ENCODE assay signal across 18 cellular contexts in the genomic region with DNA sequence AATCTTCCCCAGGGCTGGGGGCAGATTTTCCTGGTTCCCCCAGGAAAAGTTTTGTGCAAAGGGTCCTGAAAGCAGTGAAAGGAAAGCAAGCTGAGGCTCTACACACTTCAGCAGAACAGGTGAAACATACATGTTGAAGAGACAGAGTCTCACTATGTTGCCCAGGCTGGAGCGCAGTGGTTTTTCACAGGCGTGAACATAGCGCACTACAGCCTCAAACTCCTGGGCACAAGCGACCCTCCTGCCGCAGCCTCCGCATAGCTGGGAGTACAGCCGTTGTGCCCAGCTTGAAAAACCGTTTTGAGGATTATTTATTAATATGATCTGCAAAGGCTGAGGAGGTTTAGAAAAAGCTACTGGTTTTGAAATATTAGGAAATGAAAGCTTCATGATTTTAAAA. TPM values are rescaled to one million over a fixed set of nuclear protein-coding genes. Genes with fewer than 3 reads are reported as not detected.
DNase-seq lines count a peak whose midpoint lies in the region; ATAC-seq, FAIRE-seq and TF ChIP-seq lines count a peak whose summit lies in the region.
"Had no signal": no experiment of that assay in that cellular context is flagged by ENCODE, and none has a peak within 500 bp of the region (broad histone marks: within the 10 kb centered on the region; RNA-seq: fewer than 3 reads in every experiment).

No MANE protein-coding gene starts in this region.

- H3K36me3 Mint-ChIP-seq in CD4-positive, alpha-beta T cell (ENCODE audit: low read depth) = no peaks in the 10 kb centered on the region

- intact Hi-C loops in OCI-LY7 (cut with micrococcal nuclease; ENCODE audit: unreplicated experiment) (loop anchor here (10.0 kb wide), 2 partner anchors 597 to 667 kb away; no protein-coding TSS in a partner anchor), GM12878 (cut with micrococcal nuclease; ENCODE audit: unreplicated experiment) (loop anchor here (10.0 kb wide), 1 partner anchor 503 kb away; a partner anchor contains a TSS), esophagus muscularis mucosa (cut with DNase I) (no loop called here)
- intact Hi-C loops in CD4-positive, alpha-beta T cell (cut with DNase I, micrococcal nuclease) = no loop called here

- TF ChIP-seq RAD21 in GM12878 (IDR thresholded peaks at IDR 0.05; ENCODE audit: insufficient read depth, low read depth, low read length) = no peak

- no TSS peak for BruUV-seq in OCI-LY7 (replicated peaks; lab: Mats Ljungman, UMichigan)
- BruUV-seq in GM12878 (replicated peaks; lab: Mats Ljungman, UMichigan) = no TSS peak

- SMC1A ChIA-PET in GM12878 (lab: Charles Lee; ENCODE audit: uncharacterized antibody, unreplicated experiment) = interaction anchor here (0.6 to 3.3 kb wide), 8 partner anchors 11 to 241 kb away, joined by 3 to 14 read pairs (median 3); no protein-coding TSS in a partner anchor

- H3K27me3 Mint-ChIP-seq in CD4-positive, alpha-beta T cell = no peaks in the 10 kb centered on the region

- H3K9me2 ChIP-seq in MM.1S (replicated peaks; ENCODE audit: insufficient read depth, low read length) = no peaks in the 10 kb centered on the region
- H3K9me2 ChIP-seq in OCI-LY7 (ENCODE audit: insufficient read depth, low read length) = no peaks in the 10 kb centered on the region

- DNase-seq in MM.1S (no peak), OCI-LY7 (ENCODE audit: low spot score) (no peak), GM12878 (ENCODE audit: low read depth, low spot score) (no peak), esophagus muscularis mucosa (ENCODE audit: extremely low spot score) (no peak), COLO668 (lab: John Stamatoyannopoulos, UW; ENCODE audit: unreplicated experiment) (no peak)
- no peak for DNase-seq in central memory CD4-positive, alpha-beta T cell
- DNase-seq in CD4-positive, alpha-beta T cell = no peak
- DNase-seq: BE2C, Calu3, DMS 273 treated with DMSO at 0.1 percent for 48 hours, DMS79, EL had no signal

- H3K9me3 Mint-ChIP-seq in CD4-positive, alpha-beta T cell = no peaks in the 10 kb centered on the region

- peaks cover 11% of the 10 kb centered on the region for H3K4me1 Mint-ChIP-seq in CD4-positive, alpha-beta T cell (ENCODE audit: low read depth)

- H3K4me3 ChIP-seq in MM.1S (ENCODE audit: low read length) (no peak overlapping the region), OCI-LY7 (ENCODE audit: low read depth, low read length, poor library complexity, severe bottlenecking) (peak overlapping the region; percentile 58), GM12878 (no peak overlapping the region), esophagus muscularis mucosa (no peak overlapping the region)
- H3K4me3 ChIP-seq: A549, K562 had no signal

- no peak overlapping the region for H3K4me3 Mint-ChIP-seq in CD4-positive, alpha-beta T cell

- H3F3A ChIP-seq in MM.1S (ENCODE audit: insufficient read depth, low read length) = peaks cover 45% of the 10 kb centered on the region

- FAIRE-seq in GM12878 (lab: Jason Lieb, UNC) = no peak
- FAIRE-seq: A549, G401.6, GM12892, H54, K562 had no signal

- H3K4me2 ChIP-seq in MM.1S (ENCODE audit: low read depth, low read length) (peak overlapping the region; percentile 71; the same call in 1 of the 2 replicates), OCI-LY7 (ENCODE audit: low read length) (peak overlapping the region; percentile 79), GM12878 (ENCODE audit: control insufficient read depth, insufficient read depth) (no peak overlapping the region; the same call in 1 of the 2 replicates)
- H3K4me2 ChIP-seq: A549 had no signal

- TF ChIP-seq EP300 in GM12878 (IDR thresholded peaks at IDR 0.05; ENCODE audit: borderline replicate concordance in 1 of 2, control insufficient read depth in 1 of 2, low read depth in 2 of 2, low read length in 2 of 2) = no peak
- TF ChIP-seq EP300 in esophagus muscularis mucosa (IDR thresholded peaks at IDR 0.05) = no peak

- in situ Hi-C loops in GM12878 (cut with MboI) = no loop called here

- RAD21 ChIA-PET in GM12878 (lab: Charles Lee; ENCODE audit: unreplicated experiment) = interaction anchor here (0.7 to 4.5 kb wide), 4 partner anchors 12 to 250 kb away, joined by 3 to 28 read pairs (median 6); a partner anchor contains a TSS

- CTCF ChIA-PET in OCI-LY7 (lab: Charles Lee; ENCODE audit: unreplicated experiment) (no interaction called here), GM12878 (lab: Yijun Ruan, JAX) (interaction anchor here (0.7 to 3.2 kb wide), 4 partner anchors 10 to 255 kb away, joined by 3 to 15 read pairs (median 4); no protein-coding TSS in a partner anchor)
- CTCF ChIA-PET in CD4-positive, alpha-beta T cell (lab: Charles Lee) = no interaction called here

- TF ChIP-seq CTCF in MM.1S (IDR thresholded peaks at IDR 0.05; ENCODE audit: low read length) = no peak
- no peak for TF ChIP-seq CTCF in OCI-LY7 (conservative IDR thresholded peaks at IDR 0.05; ENCODE audit: low read length)
- TF ChIP-seq CTCF in GM12878 (IDR thresholded peaks at IDR 0.05 in 2 of 3, conservative IDR thresholded peaks at IDR 0.05 in 1 of 3; ENCODE audit: control insufficient read depth in 2 of 3, extremely low read depth in 1 of 3, insufficient read depth in 1 of 3, low read depth in 3 of 3, low read length in 3 of 3) = no peak
- no peak for TF ChIP-seq CTCF in esophagus muscularis mucosa (IDR thresholded peaks at IDR 0.05)
- TF ChIP-seq CTCF in CD4-positive, alpha-beta T cell (IDR thresholded peaks at IDR 0.05) = no peak

- H3K36me3 ChIP-seq in MM.1S (replicated peaks; ENCODE audit: insufficient read depth, low read length) = no peaks in the 10 kb centered on the region
- no peaks in the 10 kb centered on the region for H3K36me3 ChIP-seq in OCI-LY7 (ENCODE audit: insufficient read depth, low read length)
- no peaks in the 10 kb centered on the region; a peak in 1 of 4 replicates for H3K36me3 ChIP-seq in GM12878 (ENCODE audit: control insufficient read depth in 2 of 2, insufficient read depth in 2 of 2, low read length in 1 of 2)
- no peaks in the 10 kb centered on the region for H3K36me3 ChIP-seq in esophagus muscularis mucosa
- H3K36me3 ChIP-seq: BE2C had no signal

- H3K27me3 ChIP-seq in MM.1S (replicated peaks; ENCODE audit: insufficient read depth, low read length) (no peaks in the 10 kb centered on the region), GM12878 (replicated peaks in 1 of 2; ENCODE audit: control insufficient read depth in 2 of 2, insufficient read depth in 2 of 2, low read length in 1 of 2) (no peaks in the 10 kb centered on the region), esophagus muscularis mucosa (no peaks in the 10 kb centered on the region)
- no peaks in the 10 kb centered on the region for H3K27me3 ChIP-seq in CD4-positive, alpha-beta T cell (ENCODE audit: control insufficient read depth, insufficient read depth, low read length)
- H3K27me3 ChIP-seq: BE2C had no signal

- peaks cover 52% of the 10 kb centered on the region for H3K4me1 ChIP-seq in MM.1S (ENCODE audit: low read length)
- peaks cover 98% of the 10 kb centered on the region for H3K4me1 ChIP-seq in OCI-LY7 (ENCODE audit: insufficient read depth, low read length, poor library complexity, severe bottlenecking)
- peaks cover 57% of the 10 kb centered on the region for H3K4me1 ChIP-seq in GM12878 (ENCODE audit: control insufficient read depth, insufficient read depth, low read length)
- peaks cover 0 to 11% (median 8%) of the 10 kb centered on the region in 4 donors for H3K4me1 ChIP-seq in esophagus muscularis mucosa
- H3K4me1 ChIP-seq: BE2C had no signal

- TF ChIP-seq POLR2A in GM12878 (IDR thresholded peaks at IDR 0.05; ENCODE audit: low read depth, low read length) (no peak), esophagus muscularis mucosa (IDR thresholded peaks at IDR 0.05; ENCODE audit: low read depth) (no peak)

- 87% methylated on average over 8 of the region's 8 CpGs for WGBS in GM12878 (ENCODE audit: insufficient coverage, insufficient replicate concordance, low lambda C conversion rate, missing lambda C conversion rate)
- WGBS in esophagus muscularis mucosa = 96% methylated on average over 8 of the region's 8 CpGs

- no peak for ATAC-seq in GM12878
- ATAC-seq in CD4-positive, alpha-beta T cell (ENCODE audit: poor library complexity) = no peak
- ATAC-seq: A549, HCT116 had no signal

- H3K27ac Mint-ChIP-seq in CD4-positive, alpha-beta T cell = no peak overlapping the region

- H3K9ac ChIP-seq in MM.1S (ENCODE audit: low read length) (peak overlapping the region; percentile 54; the same call in 1 of the 2 replicates), GM12878 (ENCODE audit: control insufficient read depth, insufficient read depth, low read length) (peak overlapping the region; percentile 11; the same call in 1 of the 2 replicates)

- H3K27ac ChIP-seq in MM.1S (ENCODE audit: low read length) (peak overlapping the region; percentile 86; the same call in 1 of the 2 replicates), OCI-LY7 (ENCODE audit: low read depth, low read length, poor library complexity, severe bottlenecking) (peak overlapping the region; percentile 96), GM12878 (ENCODE audit: control insufficient read depth, insufficient read depth) (peak overlapping the region; percentile 64), esophagus muscularis mucosa (replicated peaks in 1 of 4) (no peak overlapping the region)
- no peak overlapping the region for H3K27ac ChIP-seq in CD4-positive, alpha-beta T cell (ENCODE audit: low read depth, low read length)
- H3K27ac ChIP-seq: A549 had no signal

- H2AFZ ChIP-seq in MM.1S (ENCODE audit: low read length) (no peak overlapping the region), OCI-LY7 (ENCODE audit: low read length) (no peak overlapping the region; the same call in 1 of the 2 replicates), GM12878 (ENCODE audit: control insufficient read depth, low read depth, low read length) (no peak overlapping the region)

- H3K9me3 ChIP-seq in MM.1S (replicated peaks; ENCODE audit: insufficient read depth, low read length) = no peaks in the 10 kb centered on the region
- H3K9me3 ChIP-seq in OCI-LY7 (ENCODE audit: low read length) = no peaks in the 10 kb centered on the region
- no peaks in the 10 kb centered on the region for H3K9me3 ChIP-seq in GM12878 (replicated peaks; ENCODE audit: control insufficient read depth, insufficient read depth, low read length)
- no peaks in the 10 kb centered on the region for H3K9me3 ChIP-seq in esophagus muscularis mucosa
- no peaks in the 10 kb centered on the region for H3K9me3 ChIP-seq in CD4-positive, alpha-beta T cell (ENCODE audit: control insufficient read depth, low read length)
- H3K9me3 ChIP-seq: A549, BE2C had no signal

- H4K20me1 ChIP-seq in MM.1S (ENCODE audit: insufficient read depth, low read length) (no peaks in the 10 kb centered on the region), OCI-LY7 (ENCODE audit: insufficient read depth, low read length) (no peaks in the 10 kb centered on the region), GM12878 (ENCODE audit: control insufficient read depth, insufficient read depth) (no peaks in the 10 kb centered on the region)

- H3K79me2 ChIP-seq in MM.1S (ENCODE audit: low read length) = peaks cover 38% of the 10 kb centered on the region
- peaks cover 24% of the 10 kb centered on the region; the same call in 1 of the 2 replicates for H3K79me2 ChIP-seq in OCI-LY7 (ENCODE audit: insufficient read depth, low read depth, low read length)
- peaks cover 35% of the 10 kb centered on the region for H3K79me2 ChIP-seq in GM12878 (ENCODE audit: control insufficient read depth, insufficient read depth, low read length)

- POLR2A ChIA-PET in OCI-LY7 (lab: Charles Lee) (interaction anchor here (0.9 to 4.5 kb wide), 7 partner anchors 8 to 633 kb away, joined by 3 to 34 read pairs (median 4); no protein-coding TSS in a partner anchor), GM12878 (lab: Charles Lee) (interaction anchor here (3.2 kb wide), 1 partner anchor 11 kb away, joined by 14 read pairs; no protein-coding TSS in a partner anchor)
- POLR2A ChIA-PET in CD4-positive, alpha-beta T cell (lab: Charles Lee) = interaction anchor here (1.0 kb wide), 1 partner anchor 11 kb away, joined by 4 read pairs; no protein-coding TSS in a partner anchor

RNA-seq across cellular contexts. Expression of a gene that starts 11.8 kb away (rescaled TPM):
- 19.7 and 30.5 TPM in 2 replicates for total RNA-seq in OCI-LY7 (2014; rRNA removed; shearing (Covaris generic))
- total RNA-seq in OCI-LY7 (2022) (30.2 and 31.7 TPM in 2 replicates), GM12878 (2014; rRNA removed) (9.8 and 10.5 TPM in 2 replicates), GM12878 (2014; rRNA removed; fragmentation: Illumina TruSeq; extraction: Trizol) (6.3 and 6.8 TPM in 2 replicates), GM12878 (2021) (10.8 and 16.0 TPM in 2 replicates), esophagus muscularis mucosa (1 to 10 TPM; 5.0 to 6.3 (median 5.4) TPM)
- 44.8 and 48.4 TPM in 2 replicates for total RNA-seq in GM12878 (2013; cell fraction: nucleolus; rRNA removed)
- 7.0 TPM for polyA plus RNA-seq in GM12878 (2011; ENCODE audit: low read depth)
- polyA plus RNA-seq in GM12878 (2011; rRNA removed) (6.1 and 12.5 TPM in 2 replicates), GM12878 (2014; fragmentation: Illumina TruSeq; extraction: Trizol) (6.0 and 9.0 TPM in 2 replicates), GM12878 (2014; fragmentation: Nextera tagmentation; extraction: Ambion mirVana) (1 to 10 TPM; 2.2 to 2.8 TPM), GM12878 (2014; rRNA removed) (12.4 and 16.2 TPM in 2 replicates), GM12878 (2016; fragmentation: Nextera tagmentation; extraction: Ambion mirVana) (1 to 10 TPM; 7.2 to 8.2 TPM)
- 11.1 and 15.7 TPM in 2 replicates for polyA plus RNA-seq in GM12878 (2011; cell fraction: cytosol; rRNA removed)
- 107 and 122 TPM in 2 replicates for polyA plus RNA-seq in GM12878 (2011; cell fraction: nucleus; rRNA removed)
- 10.3 and 10.7 TPM in 2 replicates for polyA plus RNA-seq in GM12878 (2012)
- 17.7 and 31.5 TPM in 2 replicates for polyA minus RNA-seq in GM12878 (2011; rRNA and poly(A)+ RNA removed)
- polyA minus RNA-seq in GM12878 (2011; cell fraction: cytosol; rRNA and poly(A)+ RNA removed) = 4.0 and 8.4 TPM in 2 replicates
- 19.6 and 32.8 TPM in 2 replicates for polyA minus RNA-seq in GM12878 (2011; cell fraction: nucleus; rRNA and poly(A)+ RNA removed)
- total RNA-seq in CD4-positive, alpha-beta T cell = 10 to 100 TPM; 10.4 to 12.0 TPM

Comparison
In these comparisons a context has a peak if more than half of its experiments do, and no peak if none do; other contexts are left out.
1. H3K27ac ChIP-seq: peak in MM.1S (single experiment), OCI-LY7 (single experiment) and GM12878 (single experiment); none in esophagus muscularis mucosa (0 of 4) and CD4-positive, alpha-beta T cell (single experiment).
2. intact Hi-C loops: an anchor here in OCI-LY7 (10.0 kb wide) and GM12878 (10.0 kb wide); none called in esophagus muscularis mucosa and CD4-positive, alpha-beta T cell.